ENCODE assay signal across 29 cellular contexts in genomic region chr10:103590060-103590459, GRCh38.
"Had no signal": no experiment of that assay in that cellular context is flagged by ENCODE, and none has a peak within 500 bp of the region (broad histone marks: within the 10 kb centered on the region; RNA-seq: fewer than 3 reads in every experiment).

No MANE protein-coding gene starts in this region.

- H3K27ac ChIP-seq: neural progenitor cell, neutrophil, ovary, parathyroid adenoma, right lobe of liver, sigmoid colon, stomach, thoracic aorta, thyroid gland, tibial nerve, upper lobe of right lung, vagina had no signal

- H3K4me1 ChIP-seq: neural progenitor cell, parathyroid adenoma, sigmoid colon, stomach, thyroid gland, tibial nerve, upper lobe of right lung, vagina had no signal

- H3K9ac ChIP-seq: neural progenitor cell, parathyroid adenoma had no signal

- H3K9me3 Mint-ChIP-seq: natural killer cell; neural progenitor cell; stimulated activated effector memory CD8-positive, alpha-beta T cell treated with anti-CD3 and anti-CD28 coated beads, Interleukin-12 subunit alpha, Interleukin-12 subunit beta, amount 100 ng/mL, for 72 hours; stimulated activated naive B cell treated with anti-CD40 and anti-IgM and Interleukin-4, amounts not matched to agents 10 μg/mL and 1 μg/mL and 100 μg/mL, for 72 hours; stimulated activated naive CD8-positive, alpha-beta T cell treated with anti-CD3 and anti-CD28 coated beads, Interleukin-15, Interleukin-2, amounts not matched to agents 100 ng/mL and 50 ng/mL, for 24 hours had no signal

- H3K9me3 ChIP-seq: neutrophil, ovary, psoas muscle, right lobe of liver, sigmoid colon, thoracic aorta, thyroid gland, upper lobe of right lung, vagina had no signal

- DNase-seq: naive thymus-derived CD4-positive, alpha-beta T cell; natural killer cell; nucleus accumbens; psoas muscle; right cardiac atrium; right lobe of liver; sigmoid colon; small intestine; stimulated activated CD4-positive, alpha-beta T cell treated with anti-CD3 and anti-CD28 coated beads, Interleukin-15, amount 100 ng/mL, for 24 hours; stimulated activated CD4-positive, alpha-beta T cell treated with anti-CD3 and anti-CD28 coated beads, Interleukin-2, amount 100 ng/mL, for 24 hours; stimulated activated CD4-positive, alpha-beta T cell treated with anti-CD3 and anti-CD28 coated beads, Interleukin-2, amount 100 ng/mL, for 48 hours; stimulated activated CD4-positive, alpha-beta T cell treated with anti-CD3 and anti-CD28 coated beads, Interleukin-4, amount 100 ng/mL, for 24 hours; stimulated activated naive B cell treated with anti-CD40 and anti-IgM and Interleukin-4, amounts not matched to agents 10 μg/mL and 1 μg/mL and 100 μg/mL, for 72 hours; stimulated activated naive CD4-positive, alpha-beta T cell treated with Interleukin-2 at 50 U/mL for 16 hours; stomach; thyroid gland; trophoblast cell; upper lobe of right lung had no signal

- H2AFZ ChIP-seq: neural progenitor cell, parathyroid adenoma had no signal

- H3K27me3 Mint-ChIP-seq: progenitor cell of endocrine pancreas; stimulated activated naive B cell treated with anti-CD40 and anti-IgM and Interleukin-4, amounts not matched to agents 10 μg/mL and 1 μg/mL and 100 μg/mL, for 72 hours; stimulated activated naive CD8-positive, alpha-beta T cell treated with anti-CD3 and anti-CD28 coated beads, Interleukin-15, Interleukin-2, amounts not matched to agents 100 ng/mL and 50 ng/mL, for 24 hours had no signal

- H3K4me3 ChIP-seq: neural progenitor cell, ovary, psoas muscle, right lobe of liver, sigmoid colon, stomach, thoracic aorta, thyroid gland, tibial nerve, upper lobe of right lung, vagina had no signal

- H3K36me3 Mint-ChIP-seq: natural killer cell had no signal

- H3K4me3 Mint-ChIP-seq: naive thymus-derived CD4-positive, alpha-beta T cell; natural killer cell; nephron; neural progenitor cell; stimulated activated effector memory CD8-positive, alpha-beta T cell treated with anti-CD3 and anti-CD28 coated beads, Interleukin-12 subunit alpha, Interleukin-12 subunit beta, amount 100 ng/mL, for 72 hours; stimulated activated naive B cell treated with anti-CD40 and anti-IgM and Interleukin-4, amounts not matched to agents 10 μg/mL and 1 μg/mL and 100 μg/mL, for 72 hours; stimulated activated naive CD8-positive, alpha-beta T cell treated with anti-CD3 and anti-CD28 coated beads, Interleukin-15, Interleukin-2, amounts not matched to agents 100 ng/mL and 50 ng/mL, for 24 hours had no signal

- H3K79me2 ChIP-seq: parathyroid adenoma had no signal

- H3K36me3 ChIP-seq: neural progenitor cell, neutrophil, ovary, right lobe of liver, thoracic aorta, thyroid gland, upper lobe of right lung had no signal

- H3K4me2 ChIP-seq: neural progenitor cell had no signal

- H3K27me3 ChIP-seq: neural progenitor cell, ovary, right lobe of liver, thyroid gland, tibial nerve, upper lobe of right lung, vagina had no signal

- H3K27ac Mint-ChIP-seq: naive thymus-derived CD4-positive, alpha-beta T cell; natural killer cell; nephron; progenitor cell of endocrine pancreas; stimulated activated naive B cell treated with anti-CD40 and anti-IgM and Interleukin-4, amounts not matched to agents 10 μg/mL and 1 μg/mL and 100 μg/mL, for 72 hours; stimulated activated naive CD8-positive, alpha-beta T cell treated with anti-CD3 and anti-CD28 coated beads, Interleukin-15, Interleukin-2, amounts not matched to agents 100 ng/mL and 50 ng/mL, for 24 hours had no signal

- ATAC-seq: naive thymus-derived CD4-positive, alpha-beta T cell; natural killer cell; right cardiac atrium; stimulated activated effector memory CD8-positive, alpha-beta T cell treated with anti-CD3 and anti-CD28 coated beads, Interleukin-12 subunit alpha, Interleukin-12 subunit beta, amount 100 ng/mL, for 72 hours; stimulated activated naive B cell treated with anti-CD40 and anti-IgM and Interleukin-4, amounts not matched to agents 10 μg/mL and 1 μg/mL and 100 μg/mL, for 72 hours; upper lobe of right lung had no signal

- H3K4me1 Mint-ChIP-seq: natural killer cell, neural progenitor cell had no signal
